8 cellular contexts compared by ENCODE assay signal in genomic region chr20:48502758-48503157, GRCh38.
"Had no signal": no experiment of that assay in that cellular context is flagged by ENCODE, and none has a peak within 500 bp of the region (broad histone marks: within the 10 kb centered on the region; RNA-seq: fewer than 3 reads in every experiment).

No MANE protein-coding gene starts in this region.

- DNase-seq: GM23248, GOT3, H7, IMR-90, KG1 had no signal

- H3K9ac ChIP-seq: GM23248 had no signal

- ATAC-seq: HCT116, K562 had no signal

- H3K27ac ChIP-seq: GM23248 had no signal

- FAIRE-seq: K562 had no signal

- H2AFZ ChIP-seq: GM23248 had no signal

- H3K4me1 ChIP-seq: HAP-1 had no signal

- H3K9me3 ChIP-seq: HAP-1 had no signal

- H3K4me3 ChIP-seq: GM23248, HAP-1, K562 had no signal

- H3K36me3 ChIP-seq: HAP-1 had no signal
